Comparison of ENCODE assay signal across 24 cellular contexts in genomic region chr2:16374671-16375070, GRCh38.
"Had no signal": no experiment of that assay in that cellular context is flagged by ENCODE, and none has a peak within 500 bp of the region (broad histone marks: within the 10 kb centered on the region; RNA-seq: fewer than 3 reads in every experiment).

No MANE protein-coding gene starts in this region.

- DNase-seq: stimulated activated CD4-positive, alpha-beta T cell treated with anti-CD3 and anti-CD28 coated beads, Interleukin-2, amount 100 ng/mL, for 48 hours; stimulated activated CD4-positive, alpha-beta T cell treated with anti-CD3 and anti-CD28 coated beads, Interleukin-4, amount 100 ng/mL, for 1 hour; stimulated activated CD4-positive, alpha-beta T cell treated with anti-CD3 and anti-CD28 coated beads, Interleukin-4, amount 100 ng/mL, for 24 hours; stimulated activated CD4-positive, alpha-beta T cell treated with anti-CD3 and anti-CD28 coated beads, Interleukin-4, amount 100 ng/mL, for 4 hours; stimulated activated CD8-positive, alpha-beta memory T cell treated with anti-CD3 and anti-CD28 coated beads, Interleukin-4, amount 100 ng/mL, for 48 hours; stimulated activated naive B cell treated with anti-CD40 and anti-IgM and Interleukin-4, amounts not matched to agents 10 μg/mL and 1 μg/mL and 100 μg/mL, for 72 hours; stimulated activated naive CD4-positive, alpha-beta T cell; stimulated activated naive CD4-positive, alpha-beta T cell treated with Interleukin-2 at 50 U/mL for 16 hours; stimulated activated naive CD8-positive, alpha-beta T cell treated with anti-CD3 and anti-CD28 coated beads, Interleukin-15, amount 100 ng/mL, for 72 hours; stimulated activated naive CD8-positive, alpha-beta T cell treated with anti-CD3 and anti-CD28 coated beads, Interleukin-15, Interleukin-2, amounts not matched to agents 100 U/mL and 50 U/mL, for 24 hours; stomach; substantia nigra; testis; thyroid gland; tibial artery; transverse colon; trophoblast cell; upper lobe of left lung; upper lobe of right lung; uterus had no signal

- H3K36me3 ChIP-seq: stomach, suprapubic skin, thoracic aorta, thyroid gland, tibial artery, tibial nerve, transverse colon, upper lobe of left lung, upper lobe of right lung, uterus, vagina had no signal

- H3K27me3 ChIP-seq: stomach, suprapubic skin, testis, thyroid gland, tibial artery, tibial nerve, transverse colon, upper lobe of left lung, upper lobe of right lung, uterus, vagina had no signal

- H3K9me3 ChIP-seq: stomach, suprapubic skin, testis, thoracic aorta, thyroid gland, tibial artery, transverse colon, upper lobe of left lung, upper lobe of right lung, uterus, vagina had no signal

- H3K4me3 ChIP-seq: stomach, suprapubic skin, testis, thoracic aorta, thyroid gland, tibial artery, tibial nerve, transverse colon, upper lobe of left lung, upper lobe of right lung, uterus, vagina had no signal

- H3K4me1 ChIP-seq: stomach, suprapubic skin, testis, thyroid gland, tibial artery, tibial nerve, transverse colon, upper lobe of left lung, upper lobe of right lung, uterus, vagina had no signal
